Comparison of ENCODE assay signal across 18 cellular contexts in genomic region chr5:79619849-79620248, GRCh38. TPM values are rescaled to one million over a fixed set of nuclear protein-coding genes. Genes with fewer than 3 reads are reported as not detected.
A peak's percentile ranks its signal among the peaks of the same experiment; 100 is the strongest.
DNase-seq lines count a peak whose midpoint lies in the region; ATAC-seq and TF ChIP-seq lines count a peak whose summit lies in the region.
"Had no signal": no experiment of that assay in that cellular context is flagged by ENCODE, and none has a peak within 500 bp of the region (broad histone marks: within the 10 kb centered on the region; RNA-seq: fewer than 3 reads in every experiment).

No MANE protein-coding gene starts in this region.

- no peak overlapping the region for H3K4me3 Mint-ChIP-seq in activated CD4-positive, alpha-beta T cell treated with anti-CD3 and anti-CD28 coated beads for 36 hours
- H3K4me3 Mint-ChIP-seq in CD14-positive monocyte, result no peak overlapping the region
- no peak overlapping the region for H3K4me3 Mint-ChIP-seq in naive thymus-derived CD4-positive, alpha-beta T cell

- H3K36me3 ChIP-seq in PC-9 (ENCODE audit: low read depth) (peaks cover 69% of the 10 kb centered on the region), H7 (replicated peaks; ENCODE audit: control insufficient read depth, insufficient read depth, low read length) (peaks cover 8% of the 10 kb centered on the region)
- peaks cover 17 to 66% (median 31%) of the 10 kb centered on the region in 3 experiments for H3K36me3 ChIP-seq in naive thymus-derived CD4-positive, alpha-beta T cell (ENCODE audit: control insufficient read depth in 2 of 3, insufficient read depth in 3 of 3, low read length in 3 of 3)

- ATAC-seq in activated CD4-positive, alpha-beta T cell treated with anti-CD3 and anti-CD28 coated beads for 36 hours, result no peak
- peak; percentile 51 for ATAC-seq in naive thymus-derived CD4-positive, alpha-beta T cell
- ATAC-seq in GM18520 (IDR thresholded peaks at IDR 0.05; ENCODE audit: unreplicated experiment), result no peak

- H3K4me3 ChIP-seq in PC-9 (no peak overlapping the region), H7 (ENCODE audit: insufficient read depth, low read depth, low read length) (no peak overlapping the region)
- H3K4me3 ChIP-seq in naive thymus-derived CD4-positive, alpha-beta T cell (ENCODE audit: low read length), result no peak overlapping the region

- POLR2A ChIA-PET in activated CD4-positive, alpha-beta T cell treated with anti-CD3 and anti-CD28 coated beads for 36 hours (lab: Charles Lee), result no interaction called here
- POLR2A ChIA-PET in PC-9 (lab: Charles Lee; ENCODE audit: unreplicated experiment), result no interaction called here
- POLR2A ChIA-PET in naive thymus-derived CD4-positive, alpha-beta T cell (lab: Charles Lee), result no interaction called here

- CTCF ChIA-PET in activated CD4-positive, alpha-beta T cell treated with anti-CD3 and anti-CD28 coated beads for 36 hours (lab: Charles Lee), result interaction anchor here (0.7 kb wide), 2 partner anchors 17 to 59 kb away, joined by 3 read pairs; no protein-coding TSS in a partner anchor
- CTCF ChIA-PET in PC-9 (lab: Charles Lee), result no interaction called here
- CTCF ChIA-PET in naive thymus-derived CD4-positive, alpha-beta T cell (lab: Charles Lee), result no interaction called here

- peaks cover 11% of the 10 kb centered on the region for H3K9me3 Mint-ChIP-seq in activated CD4-positive, alpha-beta T cell treated with anti-CD3 and anti-CD28 coated beads for 36 hours (ENCODE audit: low read depth)
- peaks cover 0 to 14% (median 2%) of the 10 kb centered on the region in 7 donors for H3K9me3 Mint-ChIP-seq in CD14-positive monocyte
- peaks cover 0 to 14% (median 9%) of the 10 kb centered on the region in 11 donors for H3K9me3 Mint-ChIP-seq in naive thymus-derived CD4-positive, alpha-beta T cell

- no peaks in the 10 kb centered on the region for H4K20me1 ChIP-seq in PC-9 (ENCODE audit: insufficient read depth)

- no peaks in the 10 kb centered on the region for H3K27me3 ChIP-seq in PC-9 (ENCODE audit: insufficient read depth, low read depth)
- H3K27me3 ChIP-seq in naive thymus-derived CD4-positive, alpha-beta T cell (ENCODE audit: control insufficient read depth in 2 of 2, insufficient read depth in 2 of 2, low read length in 2 of 2), result no peaks in the 10 kb centered on the region
- no peaks in the 10 kb centered on the region for H3K27me3 ChIP-seq in H7 (ENCODE audit: control insufficient read depth, insufficient read depth, low read length)
- H3K27me3 ChIP-seq: BLaER1 treated with 17β-estradiol and CSF1 and Interleukin-3, amounts not matched to agents 10 nM and 100 nM had no signal

- intact Hi-C loops in activated CD4-positive, alpha-beta T cell treated with anti-CD3 and anti-CD28 coated beads for 36 hours (cut with DNase I, micrococcal nuclease), result loop anchor here in 1 of 2 experiments (10.0 kb wide), 4 partner anchors 565 to 1325 kb away; partner anchors contain the start of genes AP3B1, DHFR, MSH3 and SERINC5
- intact Hi-C loops in CD14-positive monocyte (cut with micrococcal nuclease) (loop anchor here in 1 of 2 donors (10.0 kb wide), 1 partner anchor 785 kb away; the partner anchor contains the start of gene ZFYVE16), PC-9 (cut with micrococcal nuclease; ENCODE audit: unreplicated experiment) (no loop called here)
- intact Hi-C loops in naive thymus-derived CD4-positive, alpha-beta T cell (cut with micrococcal nuclease), result loop anchor here in 1 of 2 donors (10.0 kb wide), 2 partner anchors 575 to 635 kb away; partner anchors contain the start of gene SERINC5

- H3K4me1 Mint-ChIP-seq in activated CD4-positive, alpha-beta T cell treated with anti-CD3 and anti-CD28 coated beads for 36 hours, result peaks cover 44% of the 10 kb centered on the region
- H3K4me1 Mint-ChIP-seq in CD14-positive monocyte, result peaks cover 36% of the 10 kb centered on the region
- peaks cover 22 to 56% (median 41%) of the 10 kb centered on the region in 7 donors for H3K4me1 Mint-ChIP-seq in naive thymus-derived CD4-positive, alpha-beta T cell

- peaks cover 44% of the 10 kb centered on the region for H3K79me2 ChIP-seq in PC-9 (ENCODE audit: low read depth)

- H3K9me3 ChIP-seq in PC-9 (ENCODE audit: insufficient read depth, low read depth), result peaks cover 8% of the 10 kb centered on the region; the same call in 1 of the 2 replicates
- peaks cover 0 to 4% (median 0%) of the 10 kb centered on the region in 3 experiments for H3K9me3 ChIP-seq in naive thymus-derived CD4-positive, alpha-beta T cell (ENCODE audit: control insufficient read depth in 2 of 3, low read length in 3 of 3)

- peak overlapping the region; percentile 24 for H3K27ac Mint-ChIP-seq in activated CD4-positive, alpha-beta T cell treated with anti-CD3 and anti-CD28 coated beads for 36 hours
- peak overlapping the region; percentile 34 to 91 (median 80) for H3K27ac Mint-ChIP-seq in CD14-positive monocyte
- H3K27ac Mint-ChIP-seq in naive thymus-derived CD4-positive, alpha-beta T cell, result peak overlapping the region in 1 of 9 donors; percentile 50
- H3K27ac Mint-ChIP-seq: IgD-negative memory B cell had no signal

- H3F3A ChIP-seq in PC-9 (ENCODE audit: insufficient read depth, low read depth), result peaks cover 6% of the 10 kb centered on the region; the same call in 1 of the 2 replicates

- no peak for DNase-seq in activated CD4-positive, alpha-beta T cell treated with anti-CD3 and anti-CD28 coated beads for 36 hours
- DNase-seq in activated CD4-positive, alpha-beta T cell treated with anti-CD3 and anti-CD28 coated beads for 1 hour, result no peak
- DNase-seq in CD14-positive monocyte (ENCODE audit: low spot score) (no peak), PC-9 (no peak), NCI-H2081 treated with DMSO at 0.1 percent for 48 hours (lab: John Stamatoyannopoulos, UW) (no peak), H7 (no peak)
- no peak for DNase-seq in naive thymus-derived CD4-positive, alpha-beta T cell
- DNase-seq: 8988T, DMS 273 treated with DMSO at 0.1 percent for 48 hours, HCEC 1CT, Kasumi-1, NCI-H1436, NCI-H2029 treated with DMSO at 0.1 percent for 48 hours, NCI-H510A, NCI-H774 had no signal

- TF ChIP-seq CTCF in CD14-positive monocyte (IDR thresholded peaks at IDR 0.05) (no peak), PC-9 (conservative IDR thresholded peaks at IDR 0.05) (no peak)

- H3K27me3 Mint-ChIP-seq in activated CD4-positive, alpha-beta T cell treated with anti-CD3 and anti-CD28 coated beads for 36 hours, result no peaks in the 10 kb centered on the region
- H3K27me3 Mint-ChIP-seq in CD14-positive monocyte (ENCODE audit: low read depth in 3 of 3), result no peaks in the 10 kb centered on the region
- no peaks in the 10 kb centered on the region for H3K27me3 Mint-ChIP-seq in naive thymus-derived CD4-positive, alpha-beta T cell
- H3K27me3 Mint-ChIP-seq: IgD-negative memory B cell had no signal

- peaks cover 75% of the 10 kb centered on the region for H3K36me3 Mint-ChIP-seq in activated CD4-positive, alpha-beta T cell treated with anti-CD3 and anti-CD28 coated beads for 36 hours (ENCODE audit: low read depth)
- peaks cover 69 to 81% of the 10 kb centered on the region in 2 donors for H3K36me3 Mint-ChIP-seq in CD14-positive monocyte
- H3K36me3 Mint-ChIP-seq in naive thymus-derived CD4-positive, alpha-beta T cell, result peaks cover 10 to 66% (median 60%) of the 10 kb centered on the region in 5 donors

- peaks cover under 1% of the 10 kb centered on the region; the same call in 1 of the 2 replicates for H3K4me1 ChIP-seq in PC-9 (replicated peaks; ENCODE audit: insufficient read depth)
- H3K4me1 ChIP-seq in naive thymus-derived CD4-positive, alpha-beta T cell (ENCODE audit: control insufficient read depth in 2 of 2, insufficient read depth in 2 of 2, low read length in 2 of 2), result peaks cover 2 to 10% of the 10 kb centered on the region in 2 donors

- BruUV-seq in PC-9 (replicated peaks; lab: Mats Ljungman, UMichigan), result no TSS peak

- no peaks in the 10 kb centered on the region for H3K9me2 ChIP-seq in PC-9 (ENCODE audit: insufficient read depth)

- H3K27ac ChIP-seq in PC-9, result peak overlapping the region; percentile 42; the same call in 1 of the 2 replicates
- no peak overlapping the region for H3K27ac ChIP-seq in naive thymus-derived CD4-positive, alpha-beta T cell (ENCODE audit: low read depth, low read length)

- no peak overlapping the region for H3K4me2 ChIP-seq in PC-9

- H2AFZ ChIP-seq in PC-9, result no peak overlapping the region

RNA-seq across cellular contexts. Expression of gene TENT2, which starts 7.6 kb away (rescaled TPM):
- 10 to 100 TPM; 76.1 to 96.9 TPM for total RNA-seq in activated CD4-positive, alpha-beta T cell treated with anti-CD3 and anti-CD28 coated beads for 36 hours
- polyA plus RNA-seq in CD14-positive monocyte, result 10 to 100 TPM; 31.9 to 41.3 TPM
- total RNA-seq in PC-9 (2021), result 52.7 and 64.3 TPM in 2 replicates
- 100 to 1,000 TPM; 102 to 154 (median 111) TPM for total RNA-seq in naive thymus-derived CD4-positive, alpha-beta T cell
- 10 to 100 TPM; 49.3 to 51.5 TPM for polyA plus RNA-seq in naive thymus-derived CD4-positive, alpha-beta T cell
- total RNA-seq in H7 (2014; rRNA removed; shearing (Covaris generic)), result 24.8 and 39.3 TPM in 2 replicates
